ENCODE assay signal across 16 cellular contexts in the genomic region with DNA sequence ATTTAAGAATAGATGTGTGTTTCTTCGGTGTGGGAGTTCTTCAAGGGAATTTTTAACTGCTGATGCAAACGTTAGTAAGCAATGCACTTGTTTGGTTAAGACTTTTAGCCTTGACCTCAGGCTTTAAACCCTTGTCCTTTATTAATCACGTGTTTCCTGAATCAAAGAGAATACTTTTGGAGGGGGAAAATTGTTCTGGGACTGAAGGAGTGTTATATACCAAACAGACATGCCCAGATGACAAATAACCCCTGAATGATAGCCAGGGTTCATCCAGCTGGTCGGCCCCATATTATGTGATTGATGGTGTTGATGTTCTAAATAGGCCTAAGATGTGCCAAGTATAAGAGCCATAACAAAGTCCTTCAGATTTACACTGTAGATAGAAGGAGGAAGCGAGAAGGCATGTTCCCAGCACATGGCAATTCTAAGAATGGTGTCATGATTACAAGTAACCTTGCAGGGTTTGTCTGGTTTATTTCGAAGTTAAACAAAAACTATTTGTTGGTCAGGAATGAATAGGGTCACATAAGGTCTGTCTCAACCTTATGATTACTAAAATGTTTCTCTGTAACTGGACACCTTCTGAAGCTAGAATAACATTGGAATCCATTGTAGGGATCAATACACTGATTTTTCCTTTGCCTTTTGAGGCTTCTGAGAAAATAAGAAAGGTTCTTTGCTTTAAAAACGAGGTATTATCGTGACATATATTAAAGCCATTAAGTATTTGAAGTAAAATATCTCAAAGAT.
DNase-seq lines count a peak whose midpoint lies in the region; ATAC-seq, FAIRE-seq and TF ChIP-seq lines count a peak whose summit lies in the region.
"Had no signal": no experiment of that assay in that cellular context is flagged by ENCODE, and none has a peak within 500 bp of the region (broad histone marks: within the 10 kb centered on the region; RNA-seq: fewer than 3 reads in every experiment).

No MANE protein-coding gene starts in this region.

- no peaks in the 10 kb centered on the region for H3K27me3 ChIP-seq in bronchial epithelial cell (ENCODE audit: control insufficient read depth, insufficient read depth, low read length)

- FAIRE-seq in bronchial epithelial cell (lab: Jason Lieb, UNC) = no peak
- FAIRE-seq: G401.6 had no signal

- ATAC-seq in activated T-helper 17 cell treated with anti-CD3 and anti-CD28 coated beads, Interleukin-2, amount 50 U/mL, for 72 hours (replicated peaks) = no peak
- ATAC-seq in GM21390 (IDR thresholded peaks at IDR 0.05; ENCODE audit: unreplicated experiment) = no peak

- DNase-seq in COLO829 (ENCODE audit: low spot score) (peak; percentile 63), NCI-H2227 treated with DMSO at 0.1 percent for 48 hours (lab: John Stamatoyannopoulos, UW) (peak; percentile 41), bronchial epithelial cell (ENCODE audit: low read depth) (peak; percentile 14), left kidney (ENCODE audit: low read depth, low spot score) (peak; percentile 76), SHP77 (lab: John Stamatoyannopoulos, UW) (no peak)
- no peak for DNase-seq in stimulated activated naive CD4-positive, alpha-beta T cell (lab: John Stamatoyannopoulos, UW)
- DNase-seq: activated naive CD8-positive, alpha-beta T cell treated with anti-CD3 and anti-CD28 coated beads, Interleukin-2, amount 10 ng/mL, durations not matched to agents 7 days and 5 days; activated T-cell treated with anti-CD3 and anti-CD28 coated beads, Interleukin-2, amount 50 U/mL, for 1 hour; CD4-positive, alpha-beta memory T cell; effector memory CD4-positive, alpha-beta T cell; glutamatergic neuron; HCEC 1CT; NCI-H2171 had no signal

- H3K4me3 ChIP-seq in bronchial epithelial cell (ENCODE audit: low read depth, low read length) = no peak overlapping the region

- H3K36me3 ChIP-seq in bronchial epithelial cell (ENCODE audit: control insufficient read depth, insufficient read depth, low read length) = no peaks in the 10 kb centered on the region

- H3K4me1 Mint-ChIP-seq in activated T-helper 17 cell treated with anti-CD3 and anti-CD28 coated beads, Interleukin-2, amount 50 U/mL, for 72 hours = peaks cover 16% of the 10 kb centered on the region

- no peaks in the 10 kb centered on the region for H3K36me3 Mint-ChIP-seq in activated T-helper 17 cell treated with anti-CD3 and anti-CD28 coated beads, Interleukin-2, amount 50 U/mL, for 72 hours (ENCODE audit: low read depth)
- H3K36me3 Mint-ChIP-seq: CD4-positive, alpha-beta memory T cell had no signal

- peaks cover 5% of the 10 kb centered on the region for H3K9me3 Mint-ChIP-seq in activated T-helper 17 cell treated with anti-CD3 and anti-CD28 coated beads, Interleukin-2, amount 50 U/mL, for 72 hours
- H3K9me3 Mint-ChIP-seq: CD4-positive, alpha-beta memory T cell had no signal

- H3K4me3 Mint-ChIP-seq in activated T-helper 17 cell treated with anti-CD3 and anti-CD28 coated beads, Interleukin-2, amount 50 U/mL, for 72 hours = no peak overlapping the region
- H3K4me3 Mint-ChIP-seq: activated naive CD8-positive, alpha-beta T cell treated with anti-CD3 and anti-CD28 coated beads, Interleukin-2, amount 10 ng/mL, durations not matched to agents 7 days and 5 days; CD4-positive, alpha-beta memory T cell had no signal

- H3K27me3 Mint-ChIP-seq in activated T-helper 17 cell treated with anti-CD3 and anti-CD28 coated beads, Interleukin-2, amount 50 U/mL, for 72 hours = peaks cover 42% of the 10 kb centered on the region

- no peak for TF ChIP-seq CTCF in bronchial epithelial cell (IDR thresholded peaks at IDR 0.05; ENCODE audit: insufficient read depth, low read length, severe bottlenecking)

- no peak overlapping the region for H3K27ac Mint-ChIP-seq in activated T-helper 17 cell treated with anti-CD3 and anti-CD28 coated beads, Interleukin-2, amount 50 U/mL, for 72 hours
- H3K27ac Mint-ChIP-seq: activated naive CD8-positive, alpha-beta T cell treated with anti-CD3 and anti-CD28 coated beads, Interleukin-2, amount 10 ng/mL, durations not matched to agents 7 days and 5 days; CD4-positive, alpha-beta memory T cell had no signal

Comparison
In these comparisons a context has a peak if more than half of its experiments do, and no peak if none do; other contexts are left out.
1. DNase-seq: peak in COLO829 (single experiment), NCI-H2227 treated with DMSO at 0.1 percent for 48 hours (single experiment), bronchial epithelial cell (single experiment) and left kidney (single experiment); none in stimulated activated naive CD4-positive, alpha-beta T cell (0 of 6) and SHP77 (0 of 2).